In genomic region chr11:128908391-128909246, GRCh38 we compare ENCODE assay signal across 10 cellular contexts. TPM values are rescaled to one million over a fixed set of nuclear protein-coding genes. Genes with fewer than 3 reads are reported as not detected.
DNase-seq lines count a peak whose midpoint lies in the region; ATAC-seq, FAIRE-seq and TF ChIP-seq lines count a peak whose summit lies in the region.
"Had no signal": no experiment of that assay in that cellular context is flagged by ENCODE, and none has a peak within 500 bp of the region (broad histone marks: within the 10 kb centered on the region; RNA-seq: fewer than 3 reads in every experiment).

No MANE protein-coding gene starts in this region.

- no peaks in the 10 kb centered on the region for H3K36me3 Mint-ChIP-seq in activated CD4-positive, alpha-beta memory T cell treated with anti-CD3 and anti-CD28 coated beads for 36 hours
- no peaks in the 10 kb centered on the region for H3K36me3 Mint-ChIP-seq in activated CD4-positive, alpha-beta memory T cell treated with anti-CD3 and anti-CD28 coated beads, Interleukin-2, amount 10 ng/mL, durations not matched to agents 7 days and 5 days (ENCODE audit: low read depth)
- H3K36me3 Mint-ChIP-seq in MCF 10A (ENCODE audit: insufficient read depth, unreplicated experiment) = no peaks in the 10 kb centered on the region

- no peak for TF ChIP-seq CTCF in MCF 10A (IDR thresholded peaks at IDR 0.05; ENCODE audit: unreplicated experiment)

- peaks cover 15% of the 10 kb centered on the region for H3K4me1 Mint-ChIP-seq in activated CD4-positive, alpha-beta memory T cell treated with anti-CD3 and anti-CD28 coated beads for 36 hours (ENCODE audit: low read depth)
- peaks cover 14% of the 10 kb centered on the region for H3K4me1 Mint-ChIP-seq in activated CD4-positive, alpha-beta memory T cell treated with anti-CD3 and anti-CD28 coated beads, Interleukin-2, amount 10 ng/mL, durations not matched to agents 7 days and 5 days
- peaks cover 32% of the 10 kb centered on the region for H3K4me1 Mint-ChIP-seq in MCF 10A (ENCODE audit: insufficient read depth, unreplicated experiment)

- no TSS peak for BruUV-seq in MCF 10A (replicated peaks; lab: Mats Ljungman, UMichigan)

- peak; percentile 33 for DNase-seq in activated CD4-positive, alpha-beta memory T cell treated with anti-CD3 and anti-CD28 coated beads for 36 hours
- DNase-seq in activated CD4-positive, alpha-beta memory T cell treated with anti-CD3 and anti-CD28 coated beads, Interleukin-2, amount 10 ng/mL, durations not matched to agents 7 days and 5 days = no peak
- DNase-seq in MCF 10A (ENCODE audit: unreplicated experiment) (peak; percentile 86), left lobe of liver (ENCODE audit: low spot score) (no peak), urothelium cell line (ENCODE audit: low spot score) (peak; percentile 78), SW 1271 (lab: John Stamatoyannopoulos, UW) (no peak), NCI-H2029 (lab: John Stamatoyannopoulos, UW) (no peak)
- DNase-seq: NCI-H2171 treated with DMSO at 0.1 percent for 48 hours had no signal

- H3K27me3 Mint-ChIP-seq in activated CD4-positive, alpha-beta memory T cell treated with anti-CD3 and anti-CD28 coated beads for 36 hours = peaks cover 41% of the 10 kb centered on the region
- H3K27me3 Mint-ChIP-seq in activated CD4-positive, alpha-beta memory T cell treated with anti-CD3 and anti-CD28 coated beads, Interleukin-2, amount 10 ng/mL, durations not matched to agents 7 days and 5 days = peaks cover 50% of the 10 kb centered on the region
- no peaks in the 10 kb centered on the region for H3K27me3 Mint-ChIP-seq in MCF 10A (ENCODE audit: insufficient read depth, unreplicated experiment)

- intact Hi-C loops in activated CD4-positive, alpha-beta memory T cell treated with anti-CD3 and anti-CD28 coated beads for 36 hours (cut with micrococcal nuclease) = no loop called here
- intact Hi-C loops in MCF 10A (cut with micrococcal nuclease) = loop anchor here (1.0 kb wide), 1 partner anchor 48 kb away; no protein-coding TSS in a partner anchor

- POLR2A ChIA-PET in activated CD4-positive, alpha-beta memory T cell treated with anti-CD3 and anti-CD28 coated beads for 36 hours (lab: Charles Lee) = no interaction called here
- POLR2A ChIA-PET in activated CD4-positive, alpha-beta memory T cell treated with anti-CD3 and anti-CD28 coated beads, Interleukin-2, amount 10 ng/mL, durations not matched to agents 7 days and 5 days (lab: Charles Lee) = interaction anchor here (1.7 kb wide), 1 partner anchor 16 kb away, joined by 3 read pairs; no protein-coding TSS in a partner anchor
- POLR2A ChIA-PET in MCF 10A (lab: Yijun Ruan, JAX) = interaction anchor here (0.6 to 3.2 kb wide), 11 partner anchors 9 to 239 kb away, joined by 3 to 16 read pairs (median 5); partner anchors contain the start of gene TP53AIP1

- FAIRE-seq in urothelium cell line (lab: Jason Lieb, UNC) = no peak

- ATAC-seq in left lobe of liver = peak; percentile 26
- ATAC-seq in HG03469 (IDR thresholded peaks at IDR 0.05; ENCODE audit: unreplicated experiment) = no peak

- no peak overlapping the region for H3K4me3 Mint-ChIP-seq in activated CD4-positive, alpha-beta memory T cell treated with anti-CD3 and anti-CD28 coated beads for 36 hours
- H3K4me3 Mint-ChIP-seq in activated CD4-positive, alpha-beta memory T cell treated with anti-CD3 and anti-CD28 coated beads, Interleukin-2, amount 10 ng/mL, durations not matched to agents 7 days and 5 days = no peak overlapping the region
- H3K4me3 Mint-ChIP-seq in MCF 10A (ENCODE audit: unreplicated experiment) = peak overlapping the region; percentile 63
- H3K4me3 Mint-ChIP-seq: B cell had no signal

- no peak overlapping the region for H3K27ac Mint-ChIP-seq in activated CD4-positive, alpha-beta memory T cell treated with anti-CD3 and anti-CD28 coated beads for 36 hours
- no peak overlapping the region for H3K27ac Mint-ChIP-seq in activated CD4-positive, alpha-beta memory T cell treated with anti-CD3 and anti-CD28 coated beads, Interleukin-2, amount 10 ng/mL, durations not matched to agents 7 days and 5 days
- H3K27ac Mint-ChIP-seq in MCF 10A (ENCODE audit: low read depth, unreplicated experiment) = peak overlapping the region; percentile 48
- H3K27ac Mint-ChIP-seq: B cell had no signal

- H3K9me3 Mint-ChIP-seq in activated CD4-positive, alpha-beta memory T cell treated with anti-CD3 and anti-CD28 coated beads for 36 hours = no peaks in the 10 kb centered on the region
- no peaks in the 10 kb centered on the region for H3K9me3 Mint-ChIP-seq in activated CD4-positive, alpha-beta memory T cell treated with anti-CD3 and anti-CD28 coated beads, Interleukin-2, amount 10 ng/mL, durations not matched to agents 7 days and 5 days
- no peaks in the 10 kb centered on the region for H3K9me3 Mint-ChIP-seq in MCF 10A (ENCODE audit: unreplicated experiment)

- CTCF ChIA-PET in activated CD4-positive, alpha-beta memory T cell treated with anti-CD3 and anti-CD28 coated beads for 36 hours (lab: Charles Lee) = interaction anchor here (0.9 to 5.0 kb wide), 4 partner anchors 10 to 49 kb away, joined by 3 to 31 read pairs (median 10); partner anchors contain the start of gene KCNJ5
- CTCF ChIA-PET in activated CD4-positive, alpha-beta memory T cell treated with anti-CD3 and anti-CD28 coated beads, Interleukin-2, amount 10 ng/mL, durations not matched to agents 7 days and 5 days (lab: Charles Lee) = interaction anchor here (1.4 to 6.4 kb wide), 2 partner anchors 23 to 27 kb away, joined by 3 to 59 read pairs; no protein-coding TSS in a partner anchor
- CTCF ChIA-PET in MCF 10A (lab: Yijun Ruan, JAX) = interaction anchor here (0.7 to 5.8 kb wide), 5 partner anchors 18 to 48 kb away, joined by 4 to 68 read pairs (median 18); no protein-coding TSS in a partner anchor

RNA-seq across cellular contexts. Expression of gene KCNJ5, which starts 17.5 kb away (rescaled TPM):
- not detected for total RNA-seq in activated CD4-positive, alpha-beta memory T cell treated with anti-CD3 and anti-CD28 coated beads for 36 hours
- not detected for total RNA-seq in activated CD4-positive, alpha-beta memory T cell treated with anti-CD3 and anti-CD28 coated beads, Interleukin-2, amount 10 ng/mL, durations not matched to agents 7 days and 5 days
- total RNA-seq in MCF 10A (2022) (not detected in 2 replicates), left lobe of liver (0.13 TPM)
- total RNA-seq: B cell had no signal

RNA-seq across cellular contexts. Expression of gene TP53AIP1, which starts 34.1 kb away (rescaled TPM):
- total RNA-seq in activated CD4-positive, alpha-beta memory T cell treated with anti-CD3 and anti-CD28 coated beads for 36 hours = not detected
- total RNA-seq in activated CD4-positive, alpha-beta memory T cell treated with anti-CD3 and anti-CD28 coated beads, Interleukin-2, amount 10 ng/mL, durations not matched to agents 7 days and 5 days = not detected
- total RNA-seq in MCF 10A (2022) (4.5 and 5.8 TPM in 2 replicates), left lobe of liver (not detected)

RNA-seq across cellular contexts. Expression of gene KCNJ1, which starts 41.5 kb away (rescaled TPM):
- not detected for total RNA-seq in activated CD4-positive, alpha-beta memory T cell treated with anti-CD3 and anti-CD28 coated beads for 36 hours
- total RNA-seq in activated CD4-positive, alpha-beta memory T cell treated with anti-CD3 and anti-CD28 coated beads, Interleukin-2, amount 10 ng/mL, durations not matched to agents 7 days and 5 days = not detected
- total RNA-seq in MCF 10A (2022) (not detected in 2 replicates), left lobe of liver (not detected)
- total RNA-seq: B cell had no signal

Comparison
In these comparisons a context has a peak if more than half of its experiments do, and no peak if none do; other contexts are left out.
1. DNase-seq: peak in activated CD4-positive, alpha-beta memory T cell treated with anti-CD3 and anti-CD28 coated beads for 36 hours (single experiment), MCF 10A (single experiment) and urothelium cell line (single experiment); none in activated CD4-positive, alpha-beta memory T cell treated with anti-CD3 and anti-CD28 coated beads, Interleukin-2, amount 10 ng/mL, durations not matched to agents 7 days and 5 days (single experiment), left lobe of liver (single experiment), SW 1271 (0 of 2) and NCI-H2029 (single experiment).